In genomic region chr18:77271720-77272481, GRCh38 we compare ENCODE assay signal across 22 cellular contexts. TPM values are rescaled to one million over a fixed set of nuclear protein-coding genes. Genes with fewer than 3 reads are reported as not detected.
DNase-seq lines count a peak whose midpoint lies in the region; ATAC-seq and TF ChIP-seq lines count a peak whose summit lies in the region.
"Had no signal": no experiment of that assay in that cellular context is flagged by ENCODE, and none has a peak within 500 bp of the region (broad histone marks: within the 10 kb centered on the region; RNA-seq: fewer than 3 reads in every experiment).

No MANE protein-coding gene starts in this region.

- no peaks in the 10 kb centered on the region; the same call in 1 of the 2 replicates for H3K9me3 ChIP-seq in ES-I3 (ENCODE audit: control insufficient read depth, insufficient read depth, low read length)
- no peaks in the 10 kb centered on the region for H3K9me3 ChIP-seq in neural progenitor cell (ENCODE audit: low read depth)
- H3K9me3 ChIP-seq: BE2C, gastroesophageal sphincter, prostate gland, thyroid gland had no signal

- no peaks in the 10 kb centered on the region for H3K36me3 Mint-ChIP-seq in neural progenitor cell

- H3K9ac ChIP-seq in ES-I3 (ENCODE audit: low read depth, low read length) = peak overlapping the region; percentile 11; the same call in 1 of the 2 replicates
- H3K9ac ChIP-seq in neural progenitor cell = no peak overlapping the region

- no peaks in the 10 kb centered on the region for H3K27me3 Mint-ChIP-seq in neural progenitor cell (ENCODE audit: insufficient read depth, low read depth)

- H2AFZ ChIP-seq in neural progenitor cell (replicated peaks) = peak overlapping the region; percentile 56

- no peaks in the 10 kb centered on the region for H3K9me3 Mint-ChIP-seq in neural progenitor cell

- no peak overlapping the region for H3K4me3 Mint-ChIP-seq in neural progenitor cell
- H3K4me3 Mint-ChIP-seq: naive thymus-derived CD8-positive, alpha-beta T cell had no signal

- H3K27ac Mint-ChIP-seq in neural progenitor cell = no peak overlapping the region
- H3K27ac Mint-ChIP-seq: naive thymus-derived CD8-positive, alpha-beta T cell had no signal

- no peaks in the 10 kb centered on the region for H3K36me3 ChIP-seq in ES-I3 (ENCODE audit: insufficient read depth, low read length)
- H3K36me3 ChIP-seq in neural progenitor cell = no peaks in the 10 kb centered on the region
- H3K36me3 ChIP-seq: BE2C, gastroesophageal sphincter, prostate gland, thyroid gland had no signal

- no peaks in the 10 kb centered on the region for H3K27me3 ChIP-seq in neural progenitor cell
- H3K27me3 ChIP-seq: BE2C, thyroid gland had no signal

- TF ChIP-seq CTCF in choroid plexus epithelial cell (conservative IDR thresholded peaks at IDR 0.05; ENCODE audit: low read depth, low read length) = no peak
- no peak for TF ChIP-seq CTCF in neural progenitor cell (IDR thresholded peaks at IDR 0.05)

- H3K4me1 ChIP-seq in ES-I3 (ENCODE audit: insufficient read depth, low read length) (peaks cover 19% of the 10 kb centered on the region), neural progenitor cell (no peaks in the 10 kb centered on the region)
- H3K4me1 ChIP-seq: BE2C, gastroesophageal sphincter, prostate gland, thyroid gland had no signal

- H3K4me2 ChIP-seq in neural progenitor cell = no peak overlapping the region

- no peak for ATAC-seq in HG03521 (IDR thresholded peaks at IDR 0.05; ENCODE audit: unreplicated experiment)
- ATAC-seq: activated CD4-positive, CD25-positive, alpha-beta regulatory T cell treated with anti-CD3 and anti-CD28 coated beads, Interleukin-2, amount 50 U/mL, for 24 hours; gastroesophageal sphincter; HCT116; naive thymus-derived CD8-positive, alpha-beta T cell had no signal

- H3K79me2 ChIP-seq in neural progenitor cell (ENCODE audit: low read depth) = no peaks in the 10 kb centered on the region

- no peaks in the 10 kb centered on the region for H4K20me1 ChIP-seq in neural progenitor cell (ENCODE audit: low read depth)

- no peak overlapping the region for H3K4me3 ChIP-seq in choroid plexus epithelial cell (ENCODE audit: low read depth, low read length)
- no peak overlapping the region for H3K4me3 ChIP-seq in neural progenitor cell
- H3K4me3 ChIP-seq: gastroesophageal sphincter, prostate gland, thyroid gland had no signal

- no peak overlapping the region for H3K27ac ChIP-seq in neural progenitor cell
- H3K27ac ChIP-seq: gastroesophageal sphincter, prostate gland, thyroid gland had no signal

- H3F3A ChIP-seq in neural progenitor cell (ENCODE audit: low read depth) = no peaks in the 10 kb centered on the region

- DNase-seq in LHCN-M2 (ENCODE audit: low read depth) (peak; percentile 9), choroid plexus epithelial cell (ENCODE audit: low read depth) (peak; percentile 93), neural progenitor cell (ENCODE audit: low spot score) (no peak), SW 1271 (lab: John Stamatoyannopoulos, UW) (no peak), pons (ENCODE audit: low spot score) (no peak), SW480 (ENCODE audit: low spot score) (no peak)
- DNase-seq: BE2C; naive thymus-derived CD8-positive, alpha-beta T cell; NCI-H1694; NCI-H446 treated with DMSO at 0.1 percent for 48 hours; SHP77 treated with DMSO at 0.1 percent for 48 hours; stimulated activated CD4-positive, alpha-beta T cell treated with anti-CD3 and anti-CD28 coated beads, Interleukin-12 subunit alpha, Interleukin-12 subunit beta, amount 100 ng/mL, for 4 hours; thyroid gland had no signal

- H3K4me1 Mint-ChIP-seq in neural progenitor cell = peaks cover 8% of the 10 kb centered on the region
- H3K4me1 Mint-ChIP-seq: naive thymus-derived CD8-positive, alpha-beta T cell had no signal

RNA-seq across cellular contexts. Expression of gene GALR1, which starts 22.3 kb away (rescaled TPM):
- total RNA-seq in LHCN-M2 (2014; rRNA removed) (not detected in 2 replicates), neural progenitor cell (ENCODE audit: low replicate concordance) (not detected in 2 replicates)
- not detected for polyA plus RNA-seq in LHCN-M2 (2012)
- total RNA-seq: activated CD8-positive, alpha-beta memory T cell treated with anti-CD3 and anti-CD28 coated beads for 36 hours; lung microvascular endothelial cell; naive thymus-derived CD8-positive, alpha-beta T cell; T-helper 2 cell treated with Interferon-gamma antibody and Interleukin-4, amounts not matched to agents 100 ng/mL and 5 ng/mL, for 36 hours had no signal
- polyA plus RNA-seq: naive thymus-derived CD8-positive, alpha-beta T cell had no signal

Comparison
In these comparisons a context has a peak if more than half of its experiments do, and no peak if none do; other contexts are left out.
1. DNase-seq: peak in LHCN-M2 (single experiment) and choroid plexus epithelial cell (single experiment); none in neural progenitor cell (single experiment), SW 1271 (0 of 2), pons (single experiment) and SW480 (single experiment).